1 cellular context compared by ENCODE assay signal in genomic region chr1:226882187-226882586, GRCh38.
TF ChIP-seq lines count a peak whose summit lies in the region.

No MANE protein-coding gene starts in this region.

TF ChIP-seq in K562, 482 proteins besides CTCF, POLR2A, EP300 and RAD21:
- no peak for TF ChIP-seq ZNF318 (IDR thresholded peaks at IDR 0.05; ENCODE audit: borderline replicate concordance in 1 of 2, low read depth in 1 of 2)
- TF ChIP-seq NFIC (IDR thresholded peaks at IDR 0.05), result peak; percentile 91
